ENCODE assay signal across 10 cellular contexts in the genomic region with DNA sequence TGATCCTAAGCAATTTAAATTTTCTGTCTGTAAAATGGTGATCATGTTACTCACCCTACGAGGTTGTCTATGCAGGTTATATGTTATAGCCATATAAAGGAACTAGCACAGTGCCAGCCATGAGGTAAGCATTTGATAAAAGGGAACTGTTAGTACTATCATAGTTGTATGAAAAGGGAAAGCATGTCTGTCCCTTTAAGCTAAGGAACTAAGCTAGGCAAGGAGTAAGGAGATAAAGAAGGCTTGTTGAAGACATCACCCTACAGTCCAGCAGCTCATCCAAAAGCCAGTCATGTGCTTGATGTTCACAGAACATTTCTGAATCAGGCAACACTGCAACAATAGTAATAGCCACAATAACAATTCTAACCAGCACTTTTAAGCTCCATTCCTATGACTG.
DNase-seq lines count a peak whose midpoint lies in the region; ATAC-seq and TF ChIP-seq lines count a peak whose summit lies in the region.
"Had no signal": no experiment of that assay in that cellular context is flagged by ENCODE, and none has a peak within 500 bp of the region (broad histone marks: within the 10 kb centered on the region; RNA-seq: fewer than 3 reads in every experiment).

No MANE protein-coding gene starts in this region.

- intact Hi-C loops in heart left ventricle (cut with DNase I), result no loop called here
- intact Hi-C loops in gastrocnemius medialis (cut with DNase I; ENCODE audit: low total_unique reads), result loop anchor here (5.0 kb wide), 1 partner anchor 56 kb away; no protein-coding TSS in a partner anchor

- WGBS in heart left ventricle, 4 donors, result 20 to 35% (median 27%) methylated on average over 1 of the region's 1 CpG

- H3K27me3 ChIP-seq in heart left ventricle (no peaks in the 10 kb centered on the region), gastrocnemius medialis (no peaks in the 10 kb centered on the region)
- H3K27me3 ChIP-seq in effector memory CD4-positive, alpha-beta T cell (replicated peaks; ENCODE audit: control insufficient read depth, insufficient read depth, low read length, poor library complexity, severe bottlenecking), result no peaks in the 10 kb centered on the region

- H3K4me3 Mint-ChIP-seq in glutamatergic neuron (ENCODE audit: unreplicated experiment), result no peak overlapping the region
- H3K4me3 Mint-ChIP-seq: activated T-helper 17 cell treated with anti-CD3 and anti-CD28 coated beads, Interleukin-2, amount 50 U/mL, for 72 hours had no signal

- H3K27ac ChIP-seq in heart left ventricle, result peak overlapping the region in 8 of 12 donors; percentile 7 to 57 (median 24)
- peak overlapping the region; percentile 47 to 75 (median 49) for H3K27ac ChIP-seq in gastrocnemius medialis
- H3K27ac ChIP-seq in effector memory CD4-positive, alpha-beta T cell (ENCODE audit: insufficient read depth, low read length, poor library complexity, severe bottlenecking), result no peak overlapping the region

- H3K36me3 Mint-ChIP-seq in glutamatergic neuron (ENCODE audit: unreplicated experiment), result no peaks in the 10 kb centered on the region

- peaks cover 0 to under 1% (median 0%) of the 10 kb centered on the region in 12 donors for H3K9me3 ChIP-seq in heart left ventricle
- no peaks in the 10 kb centered on the region for H3K9me3 ChIP-seq in gastrocnemius medialis
- H3K9me3 ChIP-seq in effector memory CD4-positive, alpha-beta T cell (ENCODE audit: control insufficient read depth, low read length), result no peaks in the 10 kb centered on the region

- H3K36me3 ChIP-seq in heart left ventricle, result no peaks in the 10 kb centered on the region
- H3K36me3 ChIP-seq in gastrocnemius medialis, result no peaks in the 10 kb centered on the region
- H3K36me3 ChIP-seq in effector memory CD4-positive, alpha-beta T cell (ENCODE audit: control insufficient read depth, insufficient read depth, low read length), result no peaks in the 10 kb centered on the region

- no peak for TF ChIP-seq CTCF in heart left ventricle (IDR thresholded peaks at IDR 0.05)
- TF ChIP-seq CTCF in gastrocnemius medialis (IDR thresholded peaks at IDR 0.05 in 4 of 5, conservative IDR thresholded peaks at IDR 0.05 in 1 of 5), result no peak
- no peak for TF ChIP-seq CTCF in glutamatergic neuron (IDR thresholded peaks at IDR 0.05; ENCODE audit: partially characterized antibody, unreplicated experiment)

- no peaks in the 10 kb centered on the region for H3K9me3 Mint-ChIP-seq in glutamatergic neuron (ENCODE audit: unreplicated experiment)
- H3K9me3 Mint-ChIP-seq: activated T-helper 17 cell treated with anti-CD3 and anti-CD28 coated beads, Interleukin-2, amount 50 U/mL, for 72 hours had no signal

- TF ChIP-seq POLR2A in heart left ventricle (IDR thresholded peaks at IDR 0.05), result no peak
- TF ChIP-seq POLR2A in gastrocnemius medialis (IDR thresholded peaks at IDR 0.05), result no peak

- in situ Hi-C loops in gastrocnemius medialis (cut with MboI; ENCODE audit: low sequenced_read_pairs in 4 of 4), result no loop called here

- H3K27ac Mint-ChIP-seq in glutamatergic neuron (ENCODE audit: unreplicated experiment), result no peak overlapping the region
- H3K27ac Mint-ChIP-seq: activated T-helper 17 cell treated with anti-CD3 and anti-CD28 coated beads, Interleukin-2, amount 50 U/mL, for 72 hours had no signal

- peaks cover 12% of the 10 kb centered on the region for H3K4me1 Mint-ChIP-seq in glutamatergic neuron (ENCODE audit: low read depth, unreplicated experiment)

- H3K27me3 Mint-ChIP-seq in glutamatergic neuron (ENCODE audit: unreplicated experiment), result no peaks in the 10 kb centered on the region
- H3K27me3 Mint-ChIP-seq: activated T-helper 17 cell treated with anti-CD3 and anti-CD28 coated beads, Interleukin-2, amount 50 U/mL, for 72 hours had no signal

- H3K4me3 ChIP-seq in heart left ventricle (no peak overlapping the region), gastrocnemius medialis (no peak overlapping the region)
- no peak overlapping the region for H3K4me3 ChIP-seq in effector memory CD4-positive, alpha-beta T cell (ENCODE audit: insufficient read depth, low read depth, low read length, poor library complexity, severe bottlenecking)

- DNase-seq in NCI-H69 (lab: John Stamatoyannopoulos, UW) (peak; percentile 48), heart left ventricle (no peak), gastrocnemius medialis (no peak), glutamatergic neuron (no peak)
- DNase-seq in effector memory CD4-positive, alpha-beta T cell, result no peak
- DNase-seq: NCI-H1436 treated with DMSO at 0.1 percent for 48 hours had no signal

- H3K4me1 ChIP-seq in heart left ventricle (peaks cover 0 to 36% (median 23%) of the 10 kb centered on the region in 12 donors), gastrocnemius medialis (peaks cover 33 to 42% of the 10 kb centered on the region in 2 donors)
- H3K4me1 ChIP-seq in effector memory CD4-positive, alpha-beta T cell (ENCODE audit: control insufficient read depth, insufficient read depth, low read length, poor library complexity, severe bottlenecking), result no peaks in the 10 kb centered on the region

- peak; percentile 28 for ATAC-seq in GM21528 (IDR thresholded peaks at IDR 0.05; ENCODE audit: low FRiP score, unreplicated experiment)
- ATAC-seq in heart left ventricle, result peak in 3 of 4 donors; percentile 41 to 55 (median 47)
- ATAC-seq in gastrocnemius medialis, result peak in 1 of 2 donors; percentile 49
- ATAC-seq in GM18861 (IDR thresholded peaks at IDR 0.05; ENCODE audit: unreplicated experiment), result no peak
- no peak for ATAC-seq in HG02642 (IDR thresholded peaks at IDR 0.05; ENCODE audit: poor library complexity, unreplicated experiment)
- ATAC-seq: activated T-helper 17 cell treated with anti-CD3 and anti-CD28 coated beads, Interleukin-2, amount 50 U/mL, for 72 hours had no signal

Comparison
In these comparisons a context has a peak if more than half of its experiments do, and no peak if none do; other contexts are left out.
1. ATAC-seq: peak in GM21528 (single experiment) and heart left ventricle (3 of 4); none in GM18861 (single experiment) and HG02642 (single experiment).